Comparison of ENCODE assay signal across 1 cellular context in genomic region chr17:8138366-8138671, GRCh38.
TF ChIP-seq lines count a peak whose summit lies in the region.

No MANE protein-coding gene starts in this region.

TF ChIP-seq in GM12878, 131 proteins besides CTCF, POLR2A, EP300 and RAD21:
- TF ChIP-seq HDGF (IDR thresholded peaks at IDR 0.05) (0 out of 2 replicates have a peak, but pooled peaks have one; percentile 20), MEF2B (IDR thresholded peaks at IDR 0.05; ENCODE audit: partially characterized antibody, poor library complexity, severe bottlenecking) (peak; percentile 78), NBN (IDR thresholded peaks at IDR 0.05) (no peak), MLLT1 (IDR thresholded peaks at IDR 0.05) (peak; percentile 41; the same call in 1 of the 2 replicates), BACH1 (IDR thresholded peaks at IDR 0.05; ENCODE audit: borderline replicate concordance) (0 out of 2 replicates have a peak, but pooled peaks have one; percentile 9), SMAD1 (IDR thresholded peaks at IDR 0.05; ENCODE audit: low read depth, partially characterized antibody) (peak; percentile 60), SIN3A (IDR thresholded peaks at IDR 0.05; ENCODE audit: low read depth, low read length) (no peak), HCFC1 (IDR thresholded peaks at IDR 0.05; ENCODE audit: low read length) (no peak), MTA2 (IDR thresholded peaks at IDR 0.05; ENCODE audit: low read depth) (peak; percentile 78), JUND (IDR thresholded peaks at IDR 0.05; ENCODE audit: low read depth, low read length) (no peak), TAF1 (IDR thresholded peaks at IDR 0.05; ENCODE audit: borderline replicate concordance, low read depth, low read length) (0 out of 2 replicates have a peak, but pooled peaks have one; percentile 3), ATF3 (IDR thresholded peaks at IDR 0.05; ENCODE audit: borderline replicate concordance, extremely low read depth, low read depth, low read length) (no peak), ZBTB33 (IDR thresholded peaks at IDR 0.05) (peak; percentile 7; the same call in 1 of the 2 replicates), BMI1 (IDR thresholded peaks at IDR 0.05; ENCODE audit: borderline replicate concordance) (peak; percentile 20; the same call in 1 of the 2 replicates), MTA3 (IDR thresholded peaks at IDR 0.05; ENCODE audit: borderline replicate concordance, low read length) (0 out of 2 replicates have a peak, but pooled peaks have one; percentile 21)
- TF ChIP-seq, protein P1, sequence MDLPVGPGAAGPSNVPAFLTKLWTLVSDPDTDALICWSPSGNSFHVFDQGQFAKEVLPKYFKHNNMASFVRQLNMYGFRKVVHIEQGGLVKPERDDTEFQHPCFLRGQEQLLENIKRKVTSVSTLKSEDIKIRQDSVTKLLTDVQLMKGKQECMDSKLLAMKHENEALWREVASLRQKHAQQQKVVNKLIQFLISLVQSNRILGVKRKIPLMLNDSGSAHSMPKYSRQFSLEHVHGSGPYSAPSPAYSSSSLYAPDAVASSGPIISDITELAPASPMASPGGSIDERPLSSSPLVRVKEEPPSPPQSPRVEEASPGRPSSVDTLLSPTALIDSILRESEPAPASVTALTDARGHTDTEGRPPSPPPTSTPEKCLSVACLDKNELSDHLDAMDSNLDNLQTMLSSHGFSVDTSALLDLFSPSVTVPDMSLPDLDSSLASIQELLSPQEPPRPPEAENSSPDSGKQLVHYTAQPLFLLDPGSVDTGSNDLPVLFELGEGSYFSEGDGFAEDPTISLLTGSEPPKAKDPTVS (IDR thresholded peaks at IDR 0.05; ENCODE audit: low read depth, low read length) = no peak
- TF ChIP-seq, protein P2, sequence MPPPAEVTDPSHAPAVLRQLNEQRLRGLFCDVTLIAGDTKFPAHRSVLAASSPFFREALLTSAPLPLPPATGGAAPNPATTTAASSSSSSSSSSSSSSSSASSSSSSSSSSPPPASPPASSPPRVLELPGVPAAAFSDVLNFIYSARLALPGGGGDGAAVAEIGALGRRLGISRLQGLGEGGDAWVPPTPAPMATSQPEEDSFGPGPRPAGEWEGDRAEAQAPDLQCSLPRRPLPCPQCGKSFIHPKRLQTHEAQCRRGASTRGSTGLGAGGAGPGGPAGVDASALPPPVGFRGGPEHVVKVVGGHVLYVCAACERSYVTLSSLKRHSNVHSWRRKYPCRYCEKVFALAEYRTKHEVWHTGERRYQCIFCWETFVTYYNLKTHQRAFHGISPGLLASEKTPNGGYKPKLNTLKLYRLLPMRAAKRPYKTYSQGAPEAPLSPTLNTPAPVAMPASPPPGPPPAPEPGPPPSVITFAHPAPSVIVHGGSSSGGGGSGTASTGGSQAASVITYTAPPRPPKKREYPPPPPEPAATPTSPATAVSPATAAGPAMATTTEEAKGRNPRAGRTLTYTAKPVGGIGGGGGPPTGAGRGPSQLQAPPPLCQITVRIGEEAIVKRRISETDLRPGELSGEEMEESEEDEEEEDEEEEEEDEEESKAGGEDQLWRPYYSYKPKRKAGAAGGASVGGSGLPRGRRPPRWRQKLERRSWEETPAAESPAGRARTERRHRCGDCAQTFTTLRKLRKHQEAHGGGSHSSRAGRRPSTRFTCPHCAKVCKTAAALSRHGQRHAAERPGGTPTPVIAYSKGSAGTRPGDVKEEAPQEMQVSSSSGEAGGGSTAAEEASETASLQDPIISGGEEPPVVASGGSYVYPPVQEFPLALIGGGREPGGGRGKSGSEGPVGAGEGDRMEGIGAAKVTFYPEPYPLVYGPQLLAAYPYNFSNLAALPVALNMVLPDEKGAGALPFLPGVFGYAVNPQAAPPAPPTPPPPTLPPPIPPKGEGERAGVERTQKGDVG (CRISPR knock-in tag; IDR thresholded peaks at IDR 0.05) = no peak
- TF ChIP-seq, protein P3, sequence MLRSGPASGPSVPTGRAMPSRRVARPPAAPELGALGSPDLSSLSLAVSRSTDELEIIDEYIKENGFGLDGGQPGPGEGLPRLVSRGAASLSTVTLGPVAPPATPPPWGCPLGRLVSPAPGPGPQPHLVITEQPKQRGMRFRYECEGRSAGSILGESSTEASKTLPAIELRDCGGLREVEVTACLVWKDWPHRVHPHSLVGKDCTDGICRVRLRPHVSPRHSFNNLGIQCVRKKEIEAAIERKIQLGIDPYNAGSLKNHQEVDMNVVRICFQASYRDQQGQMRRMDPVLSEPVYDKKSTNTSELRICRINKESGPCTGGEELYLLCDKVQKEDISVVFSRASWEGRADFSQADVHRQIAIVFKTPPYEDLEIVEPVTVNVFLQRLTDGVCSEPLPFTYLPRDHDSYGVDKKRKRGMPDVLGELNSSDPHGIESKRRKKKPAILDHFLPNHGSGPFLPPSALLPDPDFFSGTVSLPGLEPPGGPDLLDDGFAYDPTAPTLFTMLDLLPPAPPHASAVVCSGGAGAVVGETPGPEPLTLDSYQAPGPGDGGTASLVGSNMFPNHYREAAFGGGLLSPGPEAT (IDR thresholded peaks at IDR 0.05; ENCODE audit: low read depth) = peak; percentile 65; the same call in 1 of the 2 replicates
